Comparison of ENCODE assay signal across 10 cellular contexts in the genomic region with DNA sequence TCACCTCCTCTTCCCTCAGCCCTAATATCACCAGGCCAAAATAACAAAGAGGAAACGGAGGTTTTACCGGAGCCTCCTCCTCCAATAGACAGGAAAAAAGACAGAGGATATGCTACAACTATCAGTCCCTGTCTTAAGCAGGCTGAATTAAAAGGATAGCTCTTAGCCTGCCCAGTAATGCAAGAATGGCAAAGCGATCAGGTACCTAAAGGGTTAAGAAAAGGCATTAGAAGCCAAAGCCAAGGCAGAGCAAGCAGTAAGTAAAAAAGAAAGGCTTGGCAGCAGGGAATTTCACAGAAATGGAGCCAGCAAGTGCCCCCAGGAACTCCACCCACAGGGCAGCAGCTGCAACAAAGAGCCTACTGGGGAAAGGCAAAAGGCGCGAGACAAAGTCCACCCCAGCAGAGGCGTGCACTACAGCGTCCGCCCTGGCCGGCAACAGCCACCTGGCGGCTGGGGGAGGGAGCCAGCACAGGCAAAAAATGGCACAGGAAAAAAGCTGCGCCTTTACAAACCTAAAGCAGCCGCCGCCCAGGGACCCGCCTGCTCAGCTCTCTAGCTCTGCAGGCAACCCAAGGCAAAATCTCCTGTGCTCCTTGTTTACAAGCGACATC.
DNase-seq lines count a peak whose midpoint lies in the region; ATAC-seq and TF ChIP-seq lines count a peak whose summit lies in the region.
"Had no signal": no experiment of that assay in that cellular context is flagged by ENCODE, and none has a peak within 500 bp of the region (broad histone marks: within the 10 kb centered on the region; RNA-seq: fewer than 3 reads in every experiment).

No MANE protein-coding gene starts in this region.

- peak in 4 of 7 experiments; percentile 12 to 27 (median 13) for TF ChIP-seq CTCF in stomach (IDR thresholded peaks at IDR 0.05)

- ATAC-seq in GM21717 (IDR thresholded peaks at IDR 0.05; ENCODE audit: unreplicated experiment) (no peak), HG03565 (IDR thresholded peaks at IDR 0.05; ENCODE audit: unreplicated experiment) (no peak)
- ATAC-seq: SK-N-SH treated with all-trans-retinoic acid at 6 μM for 48 hours had no signal

- H3K36me3 ChIP-seq in iPS-15b (ENCODE audit: control insufficient read depth, insufficient read depth, low read length) = no peaks in the 10 kb centered on the region
- no peaks in the 10 kb centered on the region for H3K36me3 ChIP-seq in stomach

- intact Hi-C loops in stomach (cut with DNase I; ENCODE audit: low total_unique reads) = no loop called here

- no peaks in the 10 kb centered on the region for H3K4me1 ChIP-seq in iPS-15b (ENCODE audit: control insufficient read depth, insufficient read depth, low read length)
- H3K4me1 ChIP-seq in stomach = peaks cover 0 to 9% (median 3%) of the 10 kb centered on the region in 4 donors

- no peak for TF ChIP-seq EP300 in stomach (IDR thresholded peaks at IDR 0.05)

- H3K27me3 ChIP-seq in iPS-15b (ENCODE audit: control insufficient read depth, insufficient read depth, low read length) (no peaks in the 10 kb centered on the region), stomach (no peaks in the 10 kb centered on the region)

- no peak for TF ChIP-seq POLR2A in stomach (IDR thresholded peaks at IDR 0.05)

- 5 to 22% (median 12%) methylated on average over 12 to 15 of the region's 15 CpGs for WGBS in stomach, 5 donors

- DNase-seq in activated CD4-positive, alpha-beta T cell treated with anti-CD3 and anti-CD28 coated beads, Interleukin-2, amount 50 U/mL, for 1 hour = peak; percentile 0
- no peak for DNase-seq in activated CD4-positive, alpha-beta T cell treated with anti-CD3 and anti-CD28 coated beads for 4 hours
- peak; percentile 2 for DNase-seq in RPMI7951 (ENCODE audit: low read depth)
- DNase-seq in stomach = peak; percentile 70
- DNase-seq in effector CD4-positive, alpha-beta T cell = no peak
- DNase-seq: amniotic stem cell had no signal

- peak overlapping the region; percentile 6 for H3K4me3 ChIP-seq in iPS-15b (ENCODE audit: low read depth, low read length)
- peak overlapping the region in 1 of 4 donors; percentile 7 for H3K4me3 ChIP-seq in stomach

- no peaks in the 10 kb centered on the region for H3K9me3 ChIP-seq in iPS-15b (ENCODE audit: control insufficient read depth, insufficient read depth, low read length)
- no peaks in the 10 kb centered on the region for H3K9me3 ChIP-seq in stomach

- peak overlapping the region in 3 of 5 donors; percentile 23 to 48 (median 37) for H3K27ac ChIP-seq in stomach

- H3K9ac ChIP-seq in iPS-15b (ENCODE audit: low read depth, low read length) = no peak overlapping the region

Comparison
In these comparisons a context has a peak if more than half of its experiments do, and no peak if none do; other contexts are left out.
1. DNase-seq: peak in activated CD4-positive, alpha-beta T cell treated with anti-CD3 and anti-CD28 coated beads, Interleukin-2, amount 50 U/mL, for 1 hour (single experiment), RPMI7951 (single experiment) and stomach (single experiment); none in activated CD4-positive, alpha-beta T cell treated with anti-CD3 and anti-CD28 coated beads for 4 hours (0 of 2) and effector CD4-positive, alpha-beta T cell (single experiment).